In the genomic region with DNA sequence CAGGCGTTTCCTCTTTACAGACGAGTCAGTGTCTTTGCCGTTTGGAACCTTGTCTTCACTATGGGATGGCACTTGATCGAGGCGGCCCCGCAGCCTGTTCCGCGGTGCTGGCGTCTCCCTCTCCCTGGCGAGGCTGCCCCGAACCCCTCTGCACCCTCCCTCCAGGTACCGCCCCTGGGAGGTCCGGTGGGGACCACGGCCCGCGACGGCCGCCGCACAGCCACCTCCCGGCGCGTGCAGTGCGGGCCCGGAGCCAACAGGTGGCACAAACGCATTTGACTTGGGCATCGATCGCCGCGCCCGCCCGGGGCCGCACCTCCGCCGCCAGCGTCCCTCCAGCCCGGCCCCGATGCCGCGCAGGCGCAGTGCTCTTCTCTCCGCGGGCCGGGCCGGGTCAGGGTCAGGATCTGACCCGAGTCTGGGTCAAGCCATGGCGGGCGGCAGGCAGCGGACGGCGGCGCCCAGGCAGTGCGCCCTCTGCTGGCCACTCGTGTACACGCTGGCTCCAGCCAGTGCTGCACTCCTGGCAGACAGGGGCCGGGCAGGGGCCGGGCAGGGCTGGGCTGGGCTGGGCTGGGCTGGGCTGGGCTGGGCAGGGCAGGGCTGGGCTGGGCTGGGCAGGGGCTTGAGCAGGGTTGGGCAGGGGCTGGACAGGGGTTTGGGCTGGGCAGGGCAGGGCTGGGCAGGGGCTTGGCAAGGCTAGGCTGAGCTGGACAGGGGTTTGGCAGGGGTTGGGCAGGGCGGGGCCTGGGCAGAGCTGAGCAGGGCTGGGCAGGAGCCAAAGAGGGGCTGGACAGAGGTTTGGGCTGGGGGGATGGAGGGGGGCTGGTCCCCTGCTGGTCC, we compare ENCODE assay signal across 8 cellular contexts.
DNase-seq lines count a peak whose midpoint lies in the region; ATAC-seq and TF ChIP-seq lines count a peak whose summit lies in the region.

No MANE protein-coding gene starts in this region.

- peaks cover 34% of the 10 kb centered on the region for H3K27me3 Mint-ChIP-seq in Calu3 (ENCODE audit: unreplicated experiment)

- H3K4me2 ChIP-seq in SK-N-SH, result peak overlapping the region; percentile 77

- 4% methylated on average over 24 of the region's 57 CpGs for WGBS in SK-N-SH (ENCODE audit: low lambda C conversion rate)
- WGBS in heart left ventricle, 4 donors, result 2 to 9% (median 6%) methylated on average over 31 to 57 of the region's 57 CpGs

- no peak for TF ChIP-seq EP300 in SK-N-SH (IDR thresholded peaks at IDR 0.05; ENCODE audit: borderline replicate concordance in 1 of 2, low read depth in 1 of 2, low read length in 1 of 2)

- intact Hi-C loops in heart left ventricle (cut with DNase I) (loop anchor here in 9 of 10 donors (2.0 to 10.0 kb wide), 5 partner anchors 64 to 371 kb away; no protein-coding TSS in a partner anchor), Calu3 (cut with micrococcal nuclease; ENCODE audit: unreplicated experiment) (no loop called here)

- H3K4me1 ChIP-seq in HUES6 (ENCODE audit: control insufficient read depth, insufficient read depth, low read length) (no peaks in the 10 kb centered on the region), SK-N-SH (ENCODE audit: control insufficient read depth in 1 of 2, insufficient read depth in 2 of 2, low read depth in 1 of 2, low read length in 1 of 2) (no peaks in the 10 kb centered on the region; a peak in 1 of 4 replicates), heart left ventricle (peaks cover 0 to 14% (median 3%) of the 10 kb centered on the region in 12 donors)

- no TSS peak for BruUV-seq in Calu3 (replicated peaks; lab: Mats Ljungman, UMichigan)

- H3K27me3 ChIP-seq in HUES6 (ENCODE audit: control insufficient read depth, insufficient read depth, low read length), result peaks cover 46% of the 10 kb centered on the region
- peaks cover 48% of the 10 kb centered on the region; the same call in 1 of the 2 replicates for H3K27me3 ChIP-seq in SK-N-SH (ENCODE audit: insufficient read depth)
- peaks cover 0 to 10% (median 0%) of the 10 kb centered on the region in 9 donors for H3K27me3 ChIP-seq in heart left ventricle

- H3K36me3 ChIP-seq in HUES6 (ENCODE audit: control insufficient read depth, insufficient read depth, low read length) (no peaks in the 10 kb centered on the region), SK-N-SH (replicated peaks in 1 of 2; ENCODE audit: control insufficient read depth in 1 of 2, insufficient read depth in 2 of 2, low read length in 1 of 2) (no peaks in the 10 kb centered on the region), heart left ventricle (no peaks in the 10 kb centered on the region)

- H3F3A ChIP-seq in SK-N-SH (replicated peaks; ENCODE audit: insufficient read depth), result no peaks in the 10 kb centered on the region

- no peaks in the 10 kb centered on the region for H3K9me3 Mint-ChIP-seq in activated naive CD4-positive, alpha-beta T cell treated with anti-CD3 and anti-CD28 coated beads, Interleukin-2, amount 50 U/mL, for 72 hours
- no peaks in the 10 kb centered on the region for H3K9me3 Mint-ChIP-seq in Calu3 (ENCODE audit: low read depth, unreplicated experiment)

- DNase-seq in DMS114 treated with DMSO at 0.1 percent for 48 hours (lab: John Stamatoyannopoulos, UW; ENCODE audit: unreplicated experiment) (peak; percentile 63), SK-N-SH (peak; percentile 90), heart left ventricle (peak; percentile 59 to 86 (median 73)), putamen (ENCODE audit: low spot score) (peak; percentile 37), Calu3 (no peak)
- peak; percentile 72 to 79 for DNase-seq in activated naive CD4-positive, alpha-beta T cell treated with anti-CD3 and anti-CD28 coated beads, Interleukin-2, amount 50 U/mL, for 72 hours (ENCODE audit: low spot score in 2 of 2)

- H3K27ac Mint-ChIP-seq in activated naive CD4-positive, alpha-beta T cell treated with anti-CD3 and anti-CD28 coated beads, Interleukin-2, amount 50 U/mL, for 72 hours, result no peak overlapping the region
- no peak overlapping the region for H3K27ac Mint-ChIP-seq in Calu3 (ENCODE audit: unreplicated experiment)

- H3K4me3 Mint-ChIP-seq in Calu3 (ENCODE audit: low read depth, unreplicated experiment), result no peak overlapping the region

- H3K9me3 ChIP-seq in HUES6 (ENCODE audit: control insufficient read depth, insufficient read depth, low read depth, low read length) (no peaks in the 10 kb centered on the region), SK-N-SH (no peaks in the 10 kb centered on the region), heart left ventricle (no peaks in the 10 kb centered on the region)

- H3K9ac ChIP-seq in HUES6 (ENCODE audit: low read length) (no peak overlapping the region), SK-N-SH (no peak overlapping the region)

- no peaks in the 10 kb centered on the region for H3K36me3 Mint-ChIP-seq in activated naive CD4-positive, alpha-beta T cell treated with anti-CD3 and anti-CD28 coated beads, Interleukin-2, amount 50 U/mL, for 72 hours
- H3K36me3 Mint-ChIP-seq in Calu3 (ENCODE audit: insufficient read depth, unreplicated experiment), result no peaks in the 10 kb centered on the region

- POLR2A ChIA-PET in SK-N-SH (lab: Yijun Ruan, JAX), result no interaction called here

- H3K27ac ChIP-seq in HUES6 (ENCODE audit: low read depth, low read length) (no peak overlapping the region), SK-N-SH (ENCODE audit: low read depth in 2 of 2, low read length in 1 of 2) (no peak overlapping the region), heart left ventricle (no peak overlapping the region)

- H3K4me3 ChIP-seq in HUES6 (ENCODE audit: low read depth, low read length) (peak overlapping the region; percentile 66), SK-N-SH (ENCODE audit: low read depth in 2 of 2, low read length in 1 of 2) (peak overlapping the region; percentile 36 to 56), heart left ventricle (peak overlapping the region; percentile 34 to 67 (median 56))

- H4K20me1 ChIP-seq in SK-N-SH (ENCODE audit: insufficient read depth), result no peaks in the 10 kb centered on the region

- peak; percentile 36 for TF ChIP-seq RAD21 in SK-N-SH (IDR thresholded peaks at IDR 0.05; ENCODE audit: low read length)

- H3K79me2 ChIP-seq in SK-N-SH (ENCODE audit: insufficient read depth), result no peaks in the 10 kb centered on the region

- H3K4me1 Mint-ChIP-seq in Calu3 (ENCODE audit: low read depth, unreplicated experiment), result no peaks in the 10 kb centered on the region

- H2AFZ ChIP-seq in SK-N-SH (ENCODE audit: low read depth), result 0 out of 2 replicates have a peak overlapping the region, but pooled peaks have one; percentile 56

- TF ChIP-seq POLR2A in heart left ventricle (IDR thresholded peaks at IDR 0.05), result no peak

- H3K9me2 ChIP-seq in SK-N-SH, result no peaks in the 10 kb centered on the region

- peak; percentile 71 for TF ChIP-seq CTCF in SK-N-SH (IDR thresholded peaks at IDR 0.05)
- TF ChIP-seq CTCF in heart left ventricle (IDR thresholded peaks at IDR 0.05), result peak; percentile 63 to 84 (median 72)
- no peak for TF ChIP-seq CTCF in Calu3 (IDR thresholded peaks at IDR 0.05; ENCODE audit: unreplicated experiment)

- ATAC-seq in GM21423 (IDR thresholded peaks at IDR 0.05; ENCODE audit: unreplicated experiment), result peak; percentile 93
- ATAC-seq in activated naive CD4-positive, alpha-beta T cell treated with anti-CD3 and anti-CD28 coated beads, Interleukin-2, amount 50 U/mL, for 72 hours, result peak; percentile 92 to 95
- peak; percentile 87 to 99 (median 94) for ATAC-seq in heart left ventricle

- CTCF ChIA-PET in SK-N-SH (lab: Yijun Ruan, JAX), result interaction anchor here (0.6 to 2.8 kb wide), 4 partner anchors 15 to 370 kb away, joined by 3 to 13 read pairs (median 8); no protein-coding TSS in a partner anchor
- CTCF ChIA-PET in Calu3 (lab: Charles Lee), result no interaction called here

TF ChIP-seq in SK-N-SH, 30 proteins besides CTCF, POLR2A, EP300 and RAD21:
- TF ChIP-seq CHD2 (IDR thresholded peaks at IDR 0.05; ENCODE audit: low read length, partially characterized antibody), result no peak
- TF ChIP-seq SMC3 (IDR thresholded peaks at IDR 0.05; ENCODE audit: low read depth, low read length), result peak; percentile 68
- 0 out of 2 replicates have a peak, but pooled peaks have one; percentile 16 for TF ChIP-seq NRF1 (IDR thresholded peaks at IDR 0.05; ENCODE audit: low read depth, low read length)
- no peak for TF ChIP-seq RXRA (IDR thresholded peaks at IDR 0.05; ENCODE audit: borderline replicate concordance, low read depth)
- no peak for TF ChIP-seq MXI1 (IDR thresholded peaks at IDR 0.05; ENCODE audit: low read depth, low read length)
